Comparison of ENCODE assay signal across 8 cellular contexts in the genomic region with DNA sequence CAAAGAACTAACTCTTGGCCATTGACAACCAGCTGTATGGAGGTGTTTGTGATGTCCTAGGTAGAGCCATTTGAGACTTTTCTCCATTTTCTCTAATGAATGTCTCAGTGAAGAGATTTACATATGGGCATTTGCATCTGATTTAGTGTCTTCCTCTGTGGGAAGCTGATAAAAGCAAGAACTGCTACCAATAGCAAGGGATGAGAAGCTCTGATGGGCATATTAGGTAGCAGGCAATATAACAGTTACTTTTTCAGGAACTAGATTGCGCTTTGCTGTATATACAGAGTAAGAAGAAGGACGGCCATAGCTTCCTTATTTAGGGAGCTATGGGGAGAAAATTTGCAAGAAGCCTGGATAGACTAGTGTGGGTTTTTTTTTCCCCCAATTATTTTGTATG.
DNase-seq lines count a peak whose midpoint lies in the region; ATAC-seq, FAIRE-seq and TF ChIP-seq lines count a peak whose summit lies in the region.
"Not testable (repeated sequence)": the region's sequence is repeated elsewhere in the genome, so short reads cannot be mapped to it uniquely, and the experiment has no call there.

No MANE protein-coding gene starts in this region.

- H3K4me1 Mint-ChIP-seq in nephron, result peaks cover 53% of the 10 kb centered on the region

- 67% methylated on average over 2 of the region's 2 CpGs for WGBS in right lobe of liver (ENCODE audit: insufficient coverage, low coverage, low lambda C conversion rate, missing lambda C conversion rate)

- not testable (repeated sequence) for FAIRE-seq in bronchial epithelial cell (lab: Jason Lieb, UNC)

- TF ChIP-seq POLR2A in right lobe of liver (IDR thresholded peaks at IDR 0.05), result not testable (repeated sequence)

- not testable (repeated sequence) for H3K36me3 ChIP-seq in bronchial epithelial cell (ENCODE audit: control insufficient read depth, insufficient read depth, low read length); right lobe of liver; skeletal muscle tissue (ENCODE audit: control insufficient read depth in 3 of 3, insufficient read depth in 3 of 3, low read length in 3 of 3); tibial artery

- intact Hi-C loops in right lobe of liver (cut with DNase I), result not testable (repeated sequence)
- intact Hi-C loops in tibial artery (cut with DNase I; ENCODE audit: low total_unique reads), result loop anchor here (5.0 kb wide), 1 partner anchor 34 kb away; no protein-coding TSS in a partner anchor

- H3K36me3 Mint-ChIP-seq in nephron (ENCODE audit: low read depth), result not testable (repeated sequence)

- H3K27ac Mint-ChIP-seq in nephron, result peak overlapping the region; percentile 95 to 98 (median 97)

- H3K4me3 Mint-ChIP-seq in nephron, result peak overlapping the region; percentile 79 to 92 (median 85)

- H3K9ac ChIP-seq in skeletal muscle tissue (ENCODE audit: low read depth in 1 of 3, low read length in 3 of 3), result peak overlapping the region in 2 of 3 donors; percentile 54 to 63

- POLR2A ChIA-PET in AG04449 (lab: Yijun Ruan, JAX), result not testable (repeated sequence)

- not testable (repeated sequence) for H3K27me3 Mint-ChIP-seq in nephron (ENCODE audit: low read depth)

- not testable (repeated sequence) for ATAC-seq in right lobe of liver

- peaks cover 0 to 17% (median 7%) of the 10 kb centered on the region in 4 donors for H3K4me1 ChIP-seq in right lobe of liver
- H3K4me1 ChIP-seq in skeletal muscle tissue (ENCODE audit: control insufficient read depth in 3 of 3, insufficient read depth in 3 of 3, low read length in 3 of 3), result peaks cover 22 to 31% (median 27%) of the 10 kb centered on the region in 3 donors
- peaks cover 0 to 27% (median 2%) of the 10 kb centered on the region in 4 donors for H3K4me1 ChIP-seq in tibial artery

- CTCF ChIA-PET in AG04449 (lab: Yijun Ruan, JAX), result not testable (repeated sequence)

- H3K27ac ChIP-seq in right lobe of liver (peak overlapping the region; percentile 4 to 37 (median 9)), skeletal muscle tissue (ENCODE audit: low read depth, low read length) (peak overlapping the region; percentile 75), tibial artery (peak overlapping the region; percentile 83 to 95)

- H3K9me3 ChIP-seq in right lobe of liver; skeletal muscle tissue (ENCODE audit: control insufficient read depth in 3 of 3, low read length in 3 of 3); tibial artery: not testable (repeated sequence)

- H3K4me3 ChIP-seq in AG04449 (ENCODE audit: low read depth, low read length) (peak overlapping the region; percentile 46), bronchial epithelial cell (ENCODE audit: low read depth, low read length) (peak overlapping the region; percentile 23), fibroblast of the aortic adventitia (ENCODE audit: low read depth, low read length) (peak overlapping the region; percentile 37), right lobe of liver (peak overlapping the region in 2 of 3 donors; percentile 20 to 27), skeletal muscle tissue (ENCODE audit: low read length in 3 of 3) (peak overlapping the region; percentile 3 to 73 (median 53)), tibial artery (peak overlapping the region; percentile 67 to 69)

- not testable (repeated sequence) for DNase-seq in AG04449 (ENCODE audit: low read depth, low spot score); bronchial epithelial cell (ENCODE audit: low read depth); fibroblast of the aortic adventitia (ENCODE audit: low read depth); right lobe of liver; tibial artery
- DNase-seq in NCI-H526 (lab: John Stamatoyannopoulos, UW), result peak; percentile 15 to 42

- not testable (repeated sequence) for TF ChIP-seq CTCF in AG04449 (IDR thresholded peaks at IDR 0.05; ENCODE audit: insufficient read depth, low read length, missing control alignments); bronchial epithelial cell (IDR thresholded peaks at IDR 0.05; ENCODE audit: insufficient read depth, low read length, severe bottlenecking); fibroblast of the aortic adventitia (IDR thresholded peaks at IDR 0.05; ENCODE audit: insufficient read depth, low read length); right lobe of liver (IDR thresholded peaks at IDR 0.05); nephron (IDR thresholded peaks at IDR 0.05; ENCODE audit: unreplicated experiment in 3 of 3); tibial artery (IDR thresholded peaks at IDR 0.05)

- not testable (repeated sequence) for H3K27me3 ChIP-seq in bronchial epithelial cell (ENCODE audit: control insufficient read depth, insufficient read depth, low read length); right lobe of liver; skeletal muscle tissue (ENCODE audit: control insufficient read depth in 3 of 3, insufficient read depth in 3 of 3, low read length in 3 of 3); tibial artery

- H3K9me3 Mint-ChIP-seq in nephron, result not testable (repeated sequence)

Comparison
In these comparisons a context has a peak if more than half of its experiments do, and no peak if none do; other contexts are left out.
1. H3K27ac ChIP-seq: peak in every context shown above with its lines; median percentile 89 in tibial artery; 75 in skeletal muscle tissue; 9 in right lobe of liver.